Comparison of ENCODE assay signal across 9 cellular contexts in genomic region chr1:176241385-176242015, GRCh38. TPM values are rescaled to one million over a fixed set of nuclear protein-coding genes. Genes with fewer than 3 reads are reported as not detected.
DNase-seq lines count a peak whose midpoint lies in the region; ATAC-seq and TF ChIP-seq lines count a peak whose summit lies in the region.
"Had no signal": no experiment of that assay in that cellular context is flagged by ENCODE, and none has a peak within 500 bp of the region (broad histone marks: within the 10 kb centered on the region; RNA-seq: fewer than 3 reads in every experiment).

No MANE protein-coding gene starts in this region.

- no peak for TF ChIP-seq CTCF in fibroblast of villous mesenchyme (IDR thresholded peaks at IDR 0.05; ENCODE audit: insufficient read depth, low read depth, low read length)

- no peaks in the 10 kb centered on the region for H3K36me3 ChIP-seq in ACC112 (ENCODE audit: insufficient read depth, low read length)

- H3K79me2 ChIP-seq in ACC112 (ENCODE audit: control insufficient read depth, insufficient read depth, low read length, unreplicated experiment): no peaks in the 10 kb centered on the region

- H3K27me3 ChIP-seq in ACC112 (ENCODE audit: insufficient read depth, low read length): no peaks in the 10 kb centered on the region

- DNase-seq in H4 (ENCODE audit: low spot score) (peak; percentile 82), RPMI7951 (ENCODE audit: low read depth) (peak; percentile 56), fibroblast of villous mesenchyme (ENCODE audit: low read depth) (peak; percentile 83), NCI-H1105 (lab: John Stamatoyannopoulos, UW) (no peak), 8988T (no peak)
- DNase-seq: naive B cell had no signal

- peaks cover 15% of the 10 kb centered on the region for H3K4me1 ChIP-seq in ACC112 (ENCODE audit: control insufficient read depth, insufficient read depth, low read length, unreplicated experiment)

- ATAC-seq in HG02678 (IDR thresholded peaks at IDR 0.05; ENCODE audit: unreplicated experiment): no peak
- ATAC-seq in HG02571 (IDR thresholded peaks at IDR 0.05; ENCODE audit: unreplicated experiment): no peak

- H3K4me3 ChIP-seq in ACC112 (ENCODE audit: low read depth, low read length) (peak overlapping the region; percentile 50), fibroblast of villous mesenchyme (ENCODE audit: low read depth, low read length) (no peak overlapping the region)

- H3K27ac ChIP-seq in ACC112 (ENCODE audit: low read depth, low read length): peak overlapping the region; percentile 46

- no peak overlapping the region for H2AFZ ChIP-seq in ACC112 (ENCODE audit: low read length, unreplicated experiment)

RNA-seq across cellular contexts. Expression of gene COP1, which starts 34.4 kb away (rescaled TPM):
- total RNA-seq in H4 (2014; rRNA removed; shearing (Covaris generic)): 25.9 and 29.4 TPM in 2 replicates
- 26.7 and 32.2 TPM in 2 replicates for total RNA-seq in RPMI7951 (2014; rRNA removed; shearing (Covaris generic))
- total RNA-seq in fibroblast of villous mesenchyme: 59.6 and 66.9 TPM in 2 replicates

Comparison
In these comparisons a context has a peak if more than half of its experiments do, and no peak if none do; other contexts are left out.
1. DNase-seq: peak in H4 (single experiment), RPMI7951 (single experiment) and fibroblast of villous mesenchyme (single experiment); none in NCI-H1105 (single experiment) and 8988T (single experiment).